Comparison of ENCODE assay signal across 18 cellular contexts in the genomic region with DNA sequence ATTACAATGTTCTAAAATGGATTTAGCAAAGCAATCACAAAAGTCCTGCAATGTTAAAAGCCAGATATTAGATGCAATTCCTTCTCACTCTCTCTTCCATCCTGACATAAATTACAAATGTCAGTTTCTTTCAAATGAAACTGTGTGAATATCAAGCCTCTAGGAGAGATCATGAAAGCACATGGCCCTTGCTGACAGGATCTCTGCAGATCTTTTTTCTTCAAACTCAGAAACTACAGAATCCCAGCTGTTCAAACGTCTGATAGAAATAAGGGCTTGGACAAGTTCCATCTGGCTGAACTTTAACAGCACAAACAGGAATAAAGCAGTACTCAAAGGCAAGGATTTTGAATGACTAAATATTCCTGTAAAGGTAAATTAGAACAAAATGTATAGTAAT. TPM values are rescaled to one million over a fixed set of nuclear protein-coding genes. Genes with fewer than 3 reads are reported as not detected.
DNase-seq lines count a peak whose midpoint lies in the region; ATAC-seq, FAIRE-seq and TF ChIP-seq lines count a peak whose summit lies in the region.
"Had no signal": no experiment of that assay in that cellular context is flagged by ENCODE, and none has a peak within 500 bp of the region (broad histone marks: within the 10 kb centered on the region; RNA-seq: fewer than 3 reads in every experiment).

No MANE protein-coding gene starts in this region.

- TF ChIP-seq CTCF in astrocyte (IDR thresholded peaks at IDR 0.05; ENCODE audit: insufficient read depth, low read depth, low read length) (no peak), thyroid gland (IDR thresholded peaks at IDR 0.05) (no peak), WTC11 (IDR thresholded peaks at IDR 0.05) (no peak)

- H3K27ac ChIP-seq in astrocyte (ENCODE audit: low read depth, low read length) = no peak overlapping the region
- H3K27ac ChIP-seq in thyroid gland = peak overlapping the region; percentile 33 to 86 (median 63)

- H3K36me3 ChIP-seq in astrocyte (ENCODE audit: insufficient read depth, low read length) (no peaks in the 10 kb centered on the region), thyroid gland (no peaks in the 10 kb centered on the region)

- no peaks in the 10 kb centered on the region for H3K9me3 ChIP-seq in astrocyte (ENCODE audit: insufficient read depth, low read depth, low read length)
- no peaks in the 10 kb centered on the region for H3K9me3 ChIP-seq in thyroid gland

- H3K9ac ChIP-seq in astrocyte (ENCODE audit: low read length) = no peak overlapping the region

- DNase-seq in NCI-H2029 treated with DMSO at 0.1 percent for 48 hours (lab: John Stamatoyannopoulos, UW) (peak; percentile 18), NCI-H2029 (lab: John Stamatoyannopoulos, UW) (no peak), astrocyte (ENCODE audit: low read depth) (peak; percentile 58), left ventricle myocardium superior (no peak), thyroid gland (peak in 1 of 2 donors; percentile 21), glomerular visceral epithelial cell (ENCODE audit: extremely low spot score) (no peak), WTC11 (ENCODE audit: low spot score) (no peak)
- DNase-seq: activated CD4-positive, CD25-positive, alpha-beta regulatory T cell treated with anti-CD3 and anti-CD28 coated beads, Interleukin-2, amount 50 U/mL, for 72 hours; activated effector memory CD4-positive, alpha-beta T cell treated with Interleukin-2 at 50 U/mL for 16 hours; EL; head of caudate nucleus; midbrain; NCI-H526 had no signal

- WGBS in thyroid gland, 2 donors = 4 to 6% methylated on average over 1 of the region's 1 CpG

- no peaks in the 10 kb centered on the region for H4K20me1 ChIP-seq in astrocyte (ENCODE audit: insufficient read depth, low read length)

- H3K4me2 ChIP-seq in astrocyte (ENCODE audit: low read length) = no peak overlapping the region

- H3K27ac Mint-ChIP-seq in astrocyte (ENCODE audit: unreplicated experiment) (no peak overlapping the region), WTC11 (no peak overlapping the region)
- H3K27ac Mint-ChIP-seq: dendritic cell treated with granulocyte-macrophage colony-stimulating factor and Interleukin-4, amounts not matched to agents 40 ng/mL and 50 ng/mL, for 4 days had no signal

- no peak for TF ChIP-seq POLR2A in thyroid gland (IDR thresholded peaks at IDR 0.05)

- H3K4me1 ChIP-seq in astrocyte (ENCODE audit: insufficient read depth, low read length) = no peaks in the 10 kb centered on the region
- peaks cover 21 to 34% of the 10 kb centered on the region in 2 donors for H3K4me1 ChIP-seq in thyroid gland

- no peak for FAIRE-seq in astrocyte (lab: Jason Lieb, UNC)

- peaks cover 9% of the 10 kb centered on the region for H3K9me3 Mint-ChIP-seq in astrocyte (ENCODE audit: unreplicated experiment)
- H3K9me3 Mint-ChIP-seq in WTC11 = peaks cover 40% of the 10 kb centered on the region

- no peaks in the 10 kb centered on the region for H3K36me3 Mint-ChIP-seq in astrocyte (ENCODE audit: low read depth, unreplicated experiment)
- peaks cover 32% of the 10 kb centered on the region for H3K36me3 Mint-ChIP-seq in WTC11

- CTCF ChIA-PET in WTC11 (lab: Charles Lee) = no interaction called here

- no peak overlapping the region for H2AFZ ChIP-seq in astrocyte (ENCODE audit: low read depth, low read length)

- H3K4me1 Mint-ChIP-seq in astrocyte (ENCODE audit: low read depth, unreplicated experiment) (peaks cover 4% of the 10 kb centered on the region), WTC11 (no peaks in the 10 kb centered on the region)

- ATAC-seq in left ventricle myocardium superior (peak; percentile 91), GM21619 (IDR thresholded peaks at IDR 0.05; ENCODE audit: unreplicated experiment) (no peak), WTC11 (no peak)

- H3K27me3 Mint-ChIP-seq in astrocyte (ENCODE audit: low read depth, unreplicated experiment) (no peaks in the 10 kb centered on the region), WTC11 (ENCODE audit: low read depth) (no peaks in the 10 kb centered on the region)
- H3K27me3 Mint-ChIP-seq: dendritic cell treated with granulocyte-macrophage colony-stimulating factor and Interleukin-4, amounts not matched to agents 40 ng/mL and 50 ng/mL, for 4 days had no signal

- H3K79me2 ChIP-seq in astrocyte (ENCODE audit: insufficient read depth, low read length) = no peaks in the 10 kb centered on the region

- H3K27me3 ChIP-seq in astrocyte (ENCODE audit: insufficient read depth, low read length) = no peaks in the 10 kb centered on the region
- H3K27me3 ChIP-seq in thyroid gland = no peaks in the 10 kb centered on the region

- H3K4me3 ChIP-seq in astrocyte (ENCODE audit: insufficient read depth, low read depth, low read length) (no peak overlapping the region), thyroid gland (replicated peaks in 1 of 3) (no peak overlapping the region)
- H3K4me3 ChIP-seq: skin epidermis had no signal

- H3K4me3 Mint-ChIP-seq in astrocyte (ENCODE audit: unreplicated experiment) (no peak overlapping the region), WTC11 (no peak overlapping the region)
- H3K4me3 Mint-ChIP-seq: dendritic cell treated with granulocyte-macrophage colony-stimulating factor and Interleukin-4, amounts not matched to agents 40 ng/mL and 50 ng/mL, for 4 days had no signal

- intact Hi-C loops in left ventricle myocardium superior (cut with micrococcal nuclease) = no loop called here
- intact Hi-C loops in thyroid gland (cut with DNase I) = no loop called here

- POLR2A ChIA-PET in WTC11 (lab: Charles Lee) = no interaction called here

TF ChIP-seq in WTC11, 78 proteins besides CTCF, POLR2A, EP300 and RAD21:
- TF ChIP-seq, protein P1, sequence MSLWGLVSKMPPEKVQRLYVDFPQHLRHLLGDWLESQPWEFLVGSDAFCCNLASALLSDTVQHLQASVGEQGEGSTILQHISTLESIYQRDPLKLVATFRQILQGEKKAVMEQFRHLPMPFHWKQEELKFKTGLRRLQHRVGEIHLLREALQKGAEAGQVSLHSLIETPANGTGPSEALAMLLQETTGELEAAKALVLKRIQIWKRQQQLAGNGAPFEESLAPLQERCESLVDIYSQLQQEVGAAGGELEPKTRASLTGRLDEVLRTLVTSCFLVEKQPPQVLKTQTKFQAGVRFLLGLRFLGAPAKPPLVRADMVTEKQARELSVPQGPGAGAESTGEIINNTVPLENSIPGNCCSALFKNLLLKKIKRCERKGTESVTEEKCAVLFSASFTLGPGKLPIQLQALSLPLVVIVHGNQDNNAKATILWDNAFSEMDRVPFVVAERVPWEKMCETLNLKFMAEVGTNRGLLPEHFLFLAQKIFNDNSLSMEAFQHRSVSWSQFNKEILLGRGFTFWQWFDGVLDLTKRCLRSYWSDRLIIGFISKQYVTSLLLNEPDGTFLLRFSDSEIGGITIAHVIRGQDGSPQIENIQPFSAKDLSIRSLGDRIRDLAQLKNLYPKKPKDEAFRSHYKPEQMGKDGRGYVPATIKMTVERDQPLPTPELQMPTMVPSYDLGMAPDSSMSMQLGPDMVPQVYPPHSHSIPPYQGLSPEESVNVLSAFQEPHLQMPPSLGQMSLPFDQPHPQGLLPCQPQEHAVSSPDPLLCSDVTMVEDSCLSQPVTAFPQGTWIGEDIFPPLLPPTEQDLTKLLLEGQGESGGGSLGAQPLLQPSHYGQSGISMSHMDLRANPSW (CRISPR knock-in tag; conservative IDR thresholded peaks at IDR 0.05; ENCODE audit: low read depth) = no peak
- TF ChIP-seq NR3C1 (CRISPR knock-in tag; conservative IDR thresholded peaks at IDR 0.05; ENCODE audit: low read depth) = no peak
- no peak for TF ChIP-seq ZNF671 (CRISPR knock-in tag; IDR thresholded peaks at IDR 0.05)
- no peak for TF ChIP-seq NFE2L1 (CRISPR knock-in tag; IDR thresholded peaks at IDR 0.05)
- TF ChIP-seq, protein P2, sequence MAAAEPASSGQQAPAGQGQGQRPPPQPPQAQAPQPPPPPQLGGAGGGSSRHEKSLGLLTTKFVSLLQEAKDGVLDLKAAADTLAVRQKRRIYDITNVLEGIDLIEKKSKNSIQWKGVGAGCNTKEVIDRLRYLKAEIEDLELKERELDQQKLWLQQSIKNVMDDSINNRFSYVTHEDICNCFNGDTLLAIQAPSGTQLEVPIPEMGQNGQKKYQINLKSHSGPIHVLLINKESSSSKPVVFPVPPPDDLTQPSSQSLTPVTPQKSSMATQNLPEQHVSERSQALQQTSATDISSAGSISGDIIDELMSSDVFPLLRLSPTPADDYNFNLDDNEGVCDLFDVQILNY (CRISPR knock-in tag; IDR thresholded peaks at IDR 0.05) = no peak
- TF ChIP-seq, protein P3, sequence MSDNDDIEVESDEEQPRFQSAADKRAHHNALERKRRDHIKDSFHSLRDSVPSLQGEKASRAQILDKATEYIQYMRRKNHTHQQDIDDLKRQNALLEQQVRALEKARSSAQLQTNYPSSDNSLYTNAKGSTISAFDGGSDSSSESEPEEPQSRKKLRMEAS (CRISPR knock-in tag; IDR thresholded peaks at IDR 0.05) = no peak
- no peak for TF ChIP-seq ZNF423 (CRISPR knock-in tag; IDR thresholded peaks at IDR 0.05)
- no peak for TF ChIP-seq ZNF232 (CRISPR knock-in tag; IDR thresholded peaks at IDR 0.05)
TF ChIP-seq in WTC11: peak in this region for 0.

RNA-seq across cellular contexts. Expression of a gene that starts 47.6 kb away (rescaled TPM):
- total RNA-seq in astrocyte (0.32 TPM in 1 of 2 replicates, not detected in the other), left ventricle myocardium superior (16.9 TPM), thyroid gland (100 to 1,000 TPM in 1 of 4 donors, 10 to 100 TPM in 3; 72.3 to 101 (median 85.7) TPM), WTC11 (2021) (0.25 TPM in 1 of 3 replicates, not detected in the others)
- total RNA-seq: A172, SK-MEL-5 had no signal

Comparison
In these comparisons a context has a peak if more than half of its experiments do, and no peak if none do; other contexts are left out.
1. DNase-seq: peak in NCI-H2029 treated with DMSO at 0.1 percent for 48 hours (single experiment) and astrocyte (single experiment); none in NCI-H2029 (single experiment), left ventricle myocardium superior (single experiment), glomerular visceral epithelial cell (single experiment) and WTC11 (single experiment).
2. RNA of a gene that starts 47.6 kb away (total RNA-seq): 72.3 to 101 TPM in thyroid gland and 16.9 TPM in left ventricle myocardium superior (single experiment); 0.32 TPM in astrocyte and 0.25 TPM in WTC11; every median in the first group is over 10 times any median in the second.